In genomic region chr3:189270248-189270832, GRCh38 we compare ENCODE assay signal across 8 cellular contexts.
A peak's percentile ranks its signal among the peaks of the same experiment; 100 is the strongest.
DNase-seq lines count a peak whose midpoint lies in the region; ATAC-seq and TF ChIP-seq lines count a peak whose summit lies in the region.

No MANE protein-coding gene starts in this region.

- DNase-seq in GM04504 (ENCODE audit: low read depth), result peak; percentile 80
- DNase-seq in H7, result peak; percentile 9
- DNase-seq in NAMALWA (ENCODE audit: low spot score), result peak; percentile 54
- DNase-seq in SJCRH30, result peak; percentile 49 to 62
- DNase-seq in MCF 10A (ENCODE audit: unreplicated experiment), result peak; percentile 88
- peak; percentile 82 for DNase-seq in kidney glomerular epithelial cell (lab: John Stamatoyannopoulos, UW)
- peak; percentile 71 for DNase-seq in stomach

- H3K4me3 ChIP-seq in H7 (ENCODE audit: insufficient read depth, low read depth, low read length) (no peak overlapping the region), SJCRH30 (no peak overlapping the region), stomach (no peak overlapping the region)

- H3K4me1 ChIP-seq in SJCRH30 (no peaks in the 10 kb centered on the region), stomach (peaks cover 0 to 3% (median 0%) of the 10 kb centered on the region in 4 donors)

- no peaks in the 10 kb centered on the region for H3K27me3 Mint-ChIP-seq in MCF 10A (ENCODE audit: insufficient read depth, unreplicated experiment)

- CTCF ChIA-PET in MCF 10A (lab: Yijun Ruan, JAX), result interaction anchor here (0.5 to 7.5 kb wide), 28 partner anchors 11 to 678 kb away, joined by 3 to 94 read pairs (median 6); no protein-coding TSS in a partner anchor

- H3K27me3 ChIP-seq in H7 (ENCODE audit: control insufficient read depth, insufficient read depth, low read length), result no peaks in the 10 kb centered on the region
- no peaks in the 10 kb centered on the region for H3K27me3 ChIP-seq in SJCRH30
- no peaks in the 10 kb centered on the region for H3K27me3 ChIP-seq in stomach

- no peak overlapping the region for H3K4me3 Mint-ChIP-seq in MCF 10A (ENCODE audit: unreplicated experiment)

- no TSS peak for BruUV-seq in MCF 10A (replicated peaks; lab: Mats Ljungman, UMichigan)

- H3K36me3 ChIP-seq in H7 (replicated peaks; ENCODE audit: control insufficient read depth, insufficient read depth, low read length) (no peaks in the 10 kb centered on the region), SJCRH30 (no peaks in the 10 kb centered on the region), stomach (no peaks in the 10 kb centered on the region)

- TF ChIP-seq POLR2A in stomach (IDR thresholded peaks at IDR 0.05), result no peak

- peak overlapping the region; percentile 87 for H3K27ac Mint-ChIP-seq in MCF 10A (ENCODE audit: low read depth, unreplicated experiment)

- H3K9me3 ChIP-seq in SJCRH30 (replicated peaks) (no peaks in the 10 kb centered on the region), stomach (no peaks in the 10 kb centered on the region)

- H3K27ac ChIP-seq in SJCRH30, result no peak overlapping the region
- no peak overlapping the region for H3K27ac ChIP-seq in stomach

- POLR2A ChIA-PET in MCF 10A (lab: Yijun Ruan, JAX), result interaction anchor here (0.7 to 10.8 kb wide), 23 partner anchors 14 to 682 kb away, joined by 3 to 495 read pairs (median 13); no protein-coding TSS in a partner anchor

- TF ChIP-seq EP300 in stomach (IDR thresholded peaks at IDR 0.05), result no peak

- peaks cover 56% of the 10 kb centered on the region for H3K4me1 Mint-ChIP-seq in MCF 10A (ENCODE audit: insufficient read depth, unreplicated experiment)

- TF ChIP-seq CTCF in MCF 10A (IDR thresholded peaks at IDR 0.05; ENCODE audit: unreplicated experiment) (peak; percentile 85), stomach (IDR thresholded peaks at IDR 0.05) (peak in 5 of 7 experiments; percentile 26 to 71 (median 53))

- ATAC-seq in GM21737 (IDR thresholded peaks at IDR 0.05; ENCODE audit: unreplicated experiment), result no peak

- 50 to 64% (median 55%) methylated on average over 5 of the region's 5 CpGs for WGBS in stomach, 5 donors

- intact Hi-C loops in MCF 10A (cut with micrococcal nuclease) (loop anchor here (1.0 kb wide), 2 partner anchors 522 to 678 kb away; no protein-coding TSS in a partner anchor), stomach (cut with DNase I; ENCODE audit: low total_unique reads) (loop anchor here (10.0 kb wide), 1 partner anchor 674 kb away; no protein-coding TSS in a partner anchor)

- peaks cover 4% of the 10 kb centered on the region for H3K36me3 Mint-ChIP-seq in MCF 10A (ENCODE audit: insufficient read depth, unreplicated experiment)

- no peaks in the 10 kb centered on the region for H3K9me3 Mint-ChIP-seq in MCF 10A (ENCODE audit: unreplicated experiment)

Comparison
In these comparisons a context has a peak if more than half of its experiments do, and no peak if none do; other contexts are left out.
1. DNase-seq: peak in every context shown above with its lines; median percentile 88 in MCF 10A; 82 in kidney glomerular epithelial cell; 80 in GM04504; 71 in stomach; 56 in SJCRH30; 54 in NAMALWA; 9 in H7.